ENCODE assay signal across 26 cellular contexts in the genomic region with DNA sequence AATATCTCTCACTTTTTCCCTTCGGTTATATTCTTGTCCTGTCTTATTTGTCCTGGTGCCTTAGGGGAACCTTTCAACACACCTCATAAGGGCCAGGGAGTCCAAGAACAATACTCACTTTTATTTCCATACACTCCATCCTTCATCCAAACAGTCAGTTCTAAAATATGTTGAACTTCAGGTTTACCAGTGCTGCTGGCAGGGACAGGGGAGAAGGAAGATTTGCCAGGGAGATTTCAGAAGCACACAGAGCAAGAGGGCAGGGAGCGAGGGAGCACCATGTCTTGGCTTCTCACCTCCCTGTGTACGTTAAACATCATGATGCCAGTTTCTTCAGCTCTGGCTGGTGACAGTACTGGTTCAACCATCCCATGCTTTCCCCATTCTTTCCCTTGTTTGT.
DNase-seq lines count a peak whose midpoint lies in the region; FAIRE-seq and TF ChIP-seq lines count a peak whose summit lies in the region.
"Had no signal": no experiment of that assay in that cellular context is flagged by ENCODE, and none has a peak within 500 bp of the region (broad histone marks: within the 10 kb centered on the region; RNA-seq: fewer than 3 reads in every experiment).

No MANE protein-coding gene starts in this region.

- H2BK120ac ChIP-seq in trophoblast cell (ENCODE audit: insufficient read depth, low read length, poor library complexity) = no peak overlapping the region

- TF ChIP-seq CTCF in RWPE1 (conservative IDR thresholded peaks at IDR 0.05; ENCODE audit: low read depth) (no peak), kidney (IDR thresholded peaks at IDR 0.05; ENCODE audit: borderline replicate concordance, extremely low read depth, insufficient read depth) (no peak)

- no peak for FAIRE-seq in kidney (lab: Jason Lieb, UNC)
- FAIRE-seq: A204.1, RCC 7860 had no signal

- no peak overlapping the region for H3K23ac ChIP-seq in trophoblast cell (ENCODE audit: low read length)

- H3K4me1 ChIP-seq in trophoblast cell (ENCODE audit: control insufficient read depth in 1 of 2, insufficient read depth in 2 of 2, low read length in 2 of 2) = peaks cover 0 to 4% of the 10 kb centered on the region in 2 experiments
- H3K4me1 ChIP-seq in kidney (ENCODE audit: control insufficient read depth in 1 of 2, insufficient read depth in 1 of 2, low read depth in 1 of 2, low read length in 2 of 2) = no peaks in the 10 kb centered on the region
- H3K4me1 ChIP-seq: BLaER1, SJCRH30 had no signal

- H3K4ac ChIP-seq in trophoblast cell (ENCODE audit: low read depth, low read length) = no peak overlapping the region

- no peak overlapping the region for H4K91ac ChIP-seq in trophoblast cell (ENCODE audit: low read depth, low read length)

- H3K14ac ChIP-seq in trophoblast cell (ENCODE audit: low read length) = no peak overlapping the region

- WGBS in trophoblast cell (ENCODE audit: extremely low coverage, insufficient coverage, insufficient read length) = no CpG with 5 or more reads among the region's 3 CpGs

- H3K4me1 Mint-ChIP-seq in activated CD4-positive, alpha-beta memory T cell treated with anti-CD3 and anti-CD28 coated beads for 36 hours (ENCODE audit: low read depth) = no peaks in the 10 kb centered on the region
- H3K4me1 Mint-ChIP-seq: CD4-positive, CD25-positive, alpha-beta regulatory T cell had no signal

- no peaks in the 10 kb centered on the region for H3K27me3 ChIP-seq in trophoblast cell (ENCODE audit: insufficient read depth, low read length)
- H3K27me3 ChIP-seq: BLaER1, SJCRH30 had no signal

- CTCF ChIA-PET in RWPE1 (lab: Yijun Ruan, JAX) = no interaction called here
- CTCF ChIA-PET in activated CD4-positive, alpha-beta memory T cell treated with anti-CD3 and anti-CD28 coated beads for 36 hours (lab: Charles Lee) = no interaction called here

- DNase-seq in HPDE6-E6E7 (ENCODE audit: extremely low spot score) (peak; percentile 22), RWPE1 (ENCODE audit: low spot score) (peak; percentile 30), epithelial cell of prostate (ENCODE audit: low read depth, low spot score) (peak; percentile 49), trophoblast cell (peak; percentile 62 to 90), hypothalamus (lab: John Stamatoyannopoulos, UW) (no peak), kidney (no peak)
- DNase-seq in activated CD4-positive, alpha-beta T cell treated with anti-CD3 and anti-CD28 coated beads for 1 hour = no peak
- DNase-seq in activated CD4-positive, alpha-beta memory T cell treated with anti-CD3 and anti-CD28 coated beads for 36 hours = no peak
- DNase-seq: CD4-positive, CD25-positive, alpha-beta regulatory T cell; DMS53; GM23248; H7; HFFc6; KG1; NCI-H1048; NCI-H1417 treated with DMSO at 0.1 percent for 48 hours; NCI-H187; NCI-H2081 treated with DMSO at 0.1 percent for 48 hours; NCI-H2171; NCI-H226; NCI-H510A; NCI-H69; SJCRH30 had no signal

- POLR2A ChIA-PET in RWPE1 (lab: Yijun Ruan, JAX; ENCODE audit: low non-redundant PET) = no interaction called here
- POLR2A ChIA-PET in activated CD4-positive, alpha-beta memory T cell treated with anti-CD3 and anti-CD28 coated beads for 36 hours (lab: Charles Lee) = no interaction called here

- no peaks in the 10 kb centered on the region for H3K36me3 Mint-ChIP-seq in activated CD4-positive, alpha-beta memory T cell treated with anti-CD3 and anti-CD28 coated beads for 36 hours
- H3K36me3 Mint-ChIP-seq: CD4-positive, CD25-positive, alpha-beta regulatory T cell had no signal

- H3K4me3 Mint-ChIP-seq in activated CD4-positive, alpha-beta memory T cell treated with anti-CD3 and anti-CD28 coated beads for 36 hours = no peak overlapping the region
- H3K4me3 Mint-ChIP-seq: CD4-positive, CD25-positive, alpha-beta regulatory T cell; HFFc6 had no signal

- H3K9me3 Mint-ChIP-seq in activated CD4-positive, alpha-beta memory T cell treated with anti-CD3 and anti-CD28 coated beads for 36 hours = peaks cover 5% of the 10 kb centered on the region
- H3K9me3 Mint-ChIP-seq: HFFc6 had no signal

- no peak overlapping the region for H4K8ac ChIP-seq in trophoblast cell (ENCODE audit: low read depth, low read length)

- H3K27ac Mint-ChIP-seq in activated CD4-positive, alpha-beta memory T cell treated with anti-CD3 and anti-CD28 coated beads for 36 hours = no peak overlapping the region
- H3K27ac Mint-ChIP-seq: CD4-positive, CD25-positive, alpha-beta regulatory T cell; HFFc6 had no signal

- no peak overlapping the region for H2AK5ac ChIP-seq in trophoblast cell (ENCODE audit: low read length)

- no peak overlapping the region for H2BK5ac ChIP-seq in trophoblast cell (ENCODE audit: low read depth, low read length, poor library complexity)

- no peak overlapping the region for H2BK12ac ChIP-seq in trophoblast cell (ENCODE audit: low read length)

- no peaks in the 10 kb centered on the region for H3K27me3 Mint-ChIP-seq in activated CD4-positive, alpha-beta memory T cell treated with anti-CD3 and anti-CD28 coated beads for 36 hours
- H3K27me3 Mint-ChIP-seq: CD4-positive, CD25-positive, alpha-beta regulatory T cell had no signal

- H2AFZ ChIP-seq in trophoblast cell (ENCODE audit: insufficient read depth, low read length, poor library complexity) = no peak overlapping the region
- H2AFZ ChIP-seq: GM23248 had no signal

- H3K79me1 ChIP-seq in trophoblast cell (ENCODE audit: low read length) = no peaks in the 10 kb centered on the region

- no peak overlapping the region for H4K12ac ChIP-seq in trophoblast cell (ENCODE audit: low read depth, low read length)

- intact Hi-C loops in kidney (cut with DNase I) = no loop called here
- intact Hi-C loops in activated CD4-positive, alpha-beta memory T cell treated with anti-CD3 and anti-CD28 coated beads for 36 hours (cut with micrococcal nuclease) = no loop called here

- no peak overlapping the region for H3K18ac ChIP-seq in trophoblast cell (ENCODE audit: low read length)

- H3K4me3 ChIP-seq in trophoblast cell (ENCODE audit: low read depth, low read length) = no peak overlapping the region
- H3K4me3 ChIP-seq in kidney (ENCODE audit: low read length in 2 of 2) = no peak overlapping the region
- H3K4me3 ChIP-seq: BLaER1, GM23248, SJCRH30 had no signal

- H3K79me2 ChIP-seq in trophoblast cell (ENCODE audit: control insufficient read depth, insufficient read depth, low read length, poor library complexity) = no peaks in the 10 kb centered on the region

- H3K36me3 ChIP-seq in trophoblast cell (ENCODE audit: control insufficient read depth in 1 of 2, insufficient read depth in 2 of 2, low read length in 2 of 2) (no peaks in the 10 kb centered on the region), kidney (ENCODE audit: control insufficient read depth in 1 of 2, insufficient read depth in 2 of 2, low read length in 2 of 2) (no peaks in the 10 kb centered on the region)
- H3K36me3 ChIP-seq: BLaER1, SJCRH30 had no signal

- H3K4me2 ChIP-seq in trophoblast cell (ENCODE audit: low read length) = no peak overlapping the region
- H3K4me2 ChIP-seq: BLaER1 had no signal

- H3K27ac ChIP-seq in RWPE1 (no peak overlapping the region), epithelial cell of prostate (peak overlapping the region; percentile 54), trophoblast cell (ENCODE audit: low read depth, low read length) (no peak overlapping the region), kidney (ENCODE audit: low read depth in 2 of 2, low read length in 2 of 2) (no peak overlapping the region)
- H3K27ac ChIP-seq: BLaER1, GM23248, SJCRH30 had no signal

- no peaks in the 10 kb centered on the region for H3K9me3 ChIP-seq in trophoblast cell (ENCODE audit: insufficient read depth, low read depth, low read length)
- H3K9me3 ChIP-seq in kidney (ENCODE audit: control insufficient read depth in 1 of 2, low read length in 2 of 2) = no peaks in the 10 kb centered on the region
- H3K9me3 ChIP-seq: BLaER1, SJCRH30 had no signal

- H3K9ac ChIP-seq in trophoblast cell (ENCODE audit: low read length) = no peak overlapping the region
- no peak overlapping the region for H3K9ac ChIP-seq in kidney (ENCODE audit: low read length in 2 of 2)
- H3K9ac ChIP-seq: BLaER1, GM23248 had no signal

Comparison
In these comparisons a context has a peak if more than half of its experiments do, and no peak if none do; other contexts are left out.
1. DNase-seq: peak in HPDE6-E6E7 (single experiment), RWPE1 (single experiment), epithelial cell of prostate (single experiment) and trophoblast cell (2 of 2); none in hypothalamus (0 of 51), kidney (single experiment), activated CD4-positive, alpha-beta T cell treated with anti-CD3 and anti-CD28 coated beads for 1 hour (single experiment) and activated CD4-positive, alpha-beta memory T cell treated with anti-CD3 and anti-CD28 coated beads for 36 hours (single experiment).